Comparison of ENCODE assay signal across 15 cellular contexts in genomic region chr10:11191673-11192072, GRCh38.
DNase-seq lines count a peak whose midpoint lies in the region; ATAC-seq lines count a peak whose summit lies in the region.
"Had no signal": no experiment of that assay in that cellular context is flagged by ENCODE, and none has a peak within 500 bp of the region (broad histone marks: within the 10 kb centered on the region; RNA-seq: fewer than 3 reads in every experiment).

No MANE protein-coding gene starts in this region.

- peaks cover 100% of the 10 kb centered on the region for H4K20me1 ChIP-seq in BLaER1

- no peak overlapping the region for H3K4me3 ChIP-seq in BLaER1
- H3K4me3 ChIP-seq in CD4-positive, alpha-beta memory T cell (ENCODE audit: low read length in 2 of 2), result no peak overlapping the region
- H3K4me3 ChIP-seq: ascending aorta, hepatocyte had no signal

- no peak for DNase-seq in CD4-positive, alpha-beta memory T cell
- DNase-seq in central memory CD8-positive, alpha-beta T cell (ENCODE audit: low spot score in 2 of 2), result no peak
- DNase-seq in naive B cell (no peak), GM19238 (ENCODE audit: insufficient read length, low spot score) (no peak), COLO668 (lab: John Stamatoyannopoulos, UW; ENCODE audit: unreplicated experiment) (no peak), NCI-H1436 (lab: John Stamatoyannopoulos, UW) (no peak)
- DNase-seq: BE2C; IMR-90; MV-4-11; NCI-H2171; RPMI8226; stimulated activated CD4-positive, alpha-beta T cell treated with anti-CD3 and anti-CD28 coated beads, Interleukin-12 subunit alpha, Interleukin-12 subunit beta, amount 100 ng/mL, for 4 hours had no signal

- H3K27me3 ChIP-seq in BLaER1, result no peaks in the 10 kb centered on the region
- no peaks in the 10 kb centered on the region for H3K27me3 ChIP-seq in CD4-positive, alpha-beta memory T cell (ENCODE audit: insufficient read depth, low read length)
- H3K27me3 ChIP-seq: ascending aorta, BE2C, hepatocyte had no signal

- H3K27ac ChIP-seq in BLaER1, result peak overlapping the region; percentile 47; the same call in 1 of the 2 replicates
- H3K27ac ChIP-seq in CD4-positive, alpha-beta memory T cell (ENCODE audit: low read depth, low read length), result peak overlapping the region; percentile 11
- H3K27ac ChIP-seq: ascending aorta, hepatocyte had no signal

- peak overlapping the region in 6 of 7 donors; percentile 59 to 94 (median 85) for H3K27ac Mint-ChIP-seq in CD4-positive, alpha-beta memory T cell
- H3K27ac Mint-ChIP-seq in central memory CD8-positive, alpha-beta T cell (ENCODE audit: low read depth), result peak overlapping the region; percentile 83
- peak overlapping the region in 4 of 6 donors; percentile 65 to 95 (median 77) for H3K27ac Mint-ChIP-seq in naive B cell

- CTCF ChIA-PET in CD4-positive, alpha-beta memory T cell (lab: Charles Lee; ENCODE audit: partially characterized antibody), result interaction anchor here (1.2 kb wide), 1 partner anchor 80 kb away, joined by 3 read pairs; no protein-coding TSS in a partner anchor

- no peak for ATAC-seq in central memory CD8-positive, alpha-beta T cell (replicated peaks; ENCODE audit: extremely low read depth, poor library complexity, severe bottlenecking)
- no peak for ATAC-seq in naive B cell (ENCODE audit: low read depth in 2 of 2)

- peaks cover 99% of the 10 kb centered on the region for H3K36me3 ChIP-seq in BLaER1
- peaks cover 37% of the 10 kb centered on the region for H3K36me3 ChIP-seq in CD4-positive, alpha-beta memory T cell (ENCODE audit: insufficient read depth, low read length)
- H3K36me3 ChIP-seq: ascending aorta, BE2C had no signal

- intact Hi-C loops in CD4-positive, alpha-beta memory T cell (cut with micrococcal nuclease), result no loop called here

- peaks cover 6% of the 10 kb centered on the region for H3K9me3 ChIP-seq in BLaER1
- no peaks in the 10 kb centered on the region for H3K9me3 ChIP-seq in CD4-positive, alpha-beta memory T cell (ENCODE audit: control insufficient read depth in 1 of 2, low read length in 2 of 2)
- H3K9me3 ChIP-seq: ascending aorta, BE2C had no signal

- H3K27me3 Mint-ChIP-seq in CD4-positive, alpha-beta memory T cell, result no peaks in the 10 kb centered on the region
- no peaks in the 10 kb centered on the region for H3K27me3 Mint-ChIP-seq in central memory CD8-positive, alpha-beta T cell
- no peaks in the 10 kb centered on the region for H3K27me3 Mint-ChIP-seq in naive B cell

- H3K4me1 Mint-ChIP-seq in CD4-positive, alpha-beta memory T cell, result peaks cover 82 to 98% (median 90%) of the 10 kb centered on the region in 4 donors
- H3K4me1 Mint-ChIP-seq in central memory CD8-positive, alpha-beta T cell, result peaks cover 97% of the 10 kb centered on the region
- H3K4me1 Mint-ChIP-seq in naive B cell, result peaks cover 75 to 89% (median 87%) of the 10 kb centered on the region in 3 donors

- H3K4me3 Mint-ChIP-seq in CD4-positive, alpha-beta memory T cell, result peak overlapping the region in 7 of 8 donors; percentile 36 to 80 (median 61)
- H3K4me3 Mint-ChIP-seq in central memory CD8-positive, alpha-beta T cell, result peak overlapping the region; percentile 54
- no peak overlapping the region for H3K4me3 Mint-ChIP-seq in naive B cell

- no peak overlapping the region for H3K4me2 ChIP-seq in BLaER1
- H3K4me2 ChIP-seq: hepatocyte had no signal

- POLR2A ChIA-PET in CD4-positive, alpha-beta memory T cell (lab: Charles Lee; ENCODE audit: partially characterized antibody), result interaction anchor here (0.8 to 3.8 kb wide), 4 partner anchors 13 to 47 kb away, joined by 3 to 18 read pairs (median 4); no protein-coding TSS in a partner anchor

- no peak overlapping the region for H3K9ac ChIP-seq in BLaER1

- H3K4me1 ChIP-seq in BLaER1, result peaks cover 86% of the 10 kb centered on the region
- H3K4me1 ChIP-seq in CD4-positive, alpha-beta memory T cell (ENCODE audit: insufficient read depth, low read length), result peaks cover 95% of the 10 kb centered on the region
- H3K4me1 ChIP-seq: ascending aorta, BE2C had no signal

- H3K9me3 Mint-ChIP-seq in CD4-positive, alpha-beta memory T cell, result peaks cover 0 to 2% (median 0%) of the 10 kb centered on the region in 8 donors
- no peaks in the 10 kb centered on the region for H3K9me3 Mint-ChIP-seq in central memory CD8-positive, alpha-beta T cell
- peaks cover 0 to 2% (median 0%) of the 10 kb centered on the region in 7 donors for H3K9me3 Mint-ChIP-seq in naive B cell

- H3K36me3 Mint-ChIP-seq in CD4-positive, alpha-beta memory T cell, result peaks cover 67 to 88% of the 10 kb centered on the region in 2 donors
- peaks cover 66% of the 10 kb centered on the region for H3K36me3 Mint-ChIP-seq in central memory CD8-positive, alpha-beta T cell (ENCODE audit: insufficient read depth)
- peaks cover 27 to 31% of the 10 kb centered on the region in 2 donors for H3K36me3 Mint-ChIP-seq in naive B cell

Comparison
In these comparisons a context has a peak if more than half of its experiments do, and no peak if none do; other contexts are left out.
1. H3K4me3 Mint-ChIP-seq: peak in CD4-positive, alpha-beta memory T cell (7 of 8) and central memory CD8-positive, alpha-beta T cell (single experiment); none in naive B cell (0 of 8).
2. Peak in every context shown above with its lines, with median percentiles within 50 percentile points of each other: H3K27ac Mint-ChIP-seq.